In genomic region chr7:5377816-5378215, GRCh38 we compare ENCODE assay signal across 24 cellular contexts. TPM values are rescaled to one million over a fixed set of nuclear protein-coding genes. Genes with fewer than 3 reads are reported as not detected.
DNase-seq lines count a peak whose midpoint lies in the region; ATAC-seq and TF ChIP-seq lines count a peak whose summit lies in the region.
"Had no signal": no experiment of that assay in that cellular context is flagged by ENCODE, and none has a peak within 500 bp of the region (broad histone marks: within the 10 kb centered on the region; RNA-seq: fewer than 3 reads in every experiment).

No MANE protein-coding gene starts in this region.

- no peak for DNase-seq in T-helper 17 cell
- no peak for DNase-seq in esophagus muscularis mucosa (ENCODE audit: extremely low spot score)
- DNase-seq in nephron progenitor cell: no peak
- DNase-seq in sigmoid colon: no peak
- DNase-seq in NCI-H82 (lab: John Stamatoyannopoulos, UW): no peak
- no peak for DNase-seq in CD8-positive, alpha-beta memory T cell
- DNase-seq in NCI-H146 (lab: John Stamatoyannopoulos, UW): no peak
- DNase-seq: AML-193; CD4-positive, alpha-beta T cell; COR-L47; H9; IMR-90; MM.1S; NCI-H1694; NCI-H2029 treated with DMSO at 0.1 percent for 48 hours; NCI-H2227 treated with DMSO at 0.1 percent for 48 hours; NCI-H526 treated with DMSO at 0.1 percent for 48 hours; SIG-M5 had no signal

- POLR2A ChIA-PET in CD8-positive, alpha-beta memory T cell (lab: Charles Lee): no interaction called here

- H3K27me3 Mint-ChIP-seq in T-helper 17 cell: no peaks in the 10 kb centered on the region
- no peaks in the 10 kb centered on the region for H3K27me3 Mint-ChIP-seq in nephron progenitor cell (ENCODE audit: low read depth, poor library complexity)
- peaks cover 0 to 2% of the 10 kb centered on the region in 2 donors for H3K27me3 Mint-ChIP-seq in CD8-positive, alpha-beta memory T cell
- H3K27me3 Mint-ChIP-seq: CD4-positive, alpha-beta T cell had no signal

- no peak for TF ChIP-seq POLR2A in esophagus muscularis mucosa (IDR thresholded peaks at IDR 0.05; ENCODE audit: low read depth)
- TF ChIP-seq POLR2A in sigmoid colon (IDR thresholded peaks at IDR 0.05): no peak

- H3K9me3 ChIP-seq in T-helper 17 cell (ENCODE audit: control insufficient read depth, low read length, poor library complexity, severe bottlenecking) (no peaks in the 10 kb centered on the region), esophagus muscularis mucosa (no peaks in the 10 kb centered on the region), sigmoid colon (no peaks in the 10 kb centered on the region)
- H3K9me3 ChIP-seq in CD8-positive, alpha-beta memory T cell (ENCODE audit: low read length): no peaks in the 10 kb centered on the region
- H3K9me3 ChIP-seq: A549; BLaER1 treated with 17β-estradiol and CSF1 and Interleukin-3, amounts not matched to agents 10 nM and 100 nM had no signal

- peaks cover 4% of the 10 kb centered on the region for H3K36me3 Mint-ChIP-seq in T-helper 17 cell (ENCODE audit: low read depth)
- H3K36me3 Mint-ChIP-seq in nephron progenitor cell (ENCODE audit: low read depth): peaks cover 35% of the 10 kb centered on the region
- peaks cover 0 to 47% (median 5%) of the 10 kb centered on the region in 3 donors for H3K36me3 Mint-ChIP-seq in CD8-positive, alpha-beta memory T cell

- no peak overlapping the region for H3K4me3 ChIP-seq in esophagus muscularis mucosa
- H3K4me3 ChIP-seq in sigmoid colon: no peak overlapping the region
- no peak overlapping the region for H3K4me3 ChIP-seq in CD8-positive, alpha-beta memory T cell (ENCODE audit: low read length)
- H3K4me3 ChIP-seq: A549; BLaER1 treated with 17β-estradiol and CSF1 and Interleukin-3, amounts not matched to agents 10 nM and 100 nM; GM23248; SK-N-MC had no signal

- H3K27me3 ChIP-seq in esophagus muscularis mucosa (no peaks in the 10 kb centered on the region), sigmoid colon (no peaks in the 10 kb centered on the region)
- no peaks in the 10 kb centered on the region for H3K27me3 ChIP-seq in CD8-positive, alpha-beta memory T cell (ENCODE audit: insufficient read depth, low read length, poor library complexity, severe bottlenecking)
- H3K27me3 ChIP-seq: BLaER1 treated with 17β-estradiol and CSF1 and Interleukin-3, amounts not matched to agents 10 nM and 100 nM had no signal

- intact Hi-C loops in esophagus muscularis mucosa (cut with DNase I): no loop called here
- intact Hi-C loops in sigmoid colon (cut with DNase I): no loop called here

- WGBS in esophagus muscularis mucosa: 72% methylated on average over 9 of the region's 16 CpGs
- WGBS in sigmoid colon, 2 donors: 90% methylated on average over 16 of the region's 16 CpGs

- peaks cover 29 to 98% (median 68%) of the 10 kb centered on the region in 4 donors for H3K4me1 ChIP-seq in esophagus muscularis mucosa
- peaks cover 0 to 64% (median 56%) of the 10 kb centered on the region in 4 donors for H3K4me1 ChIP-seq in sigmoid colon
- H3K4me1 ChIP-seq in CD8-positive, alpha-beta memory T cell (ENCODE audit: insufficient read depth, low read length): peaks cover 6% of the 10 kb centered on the region

- H3K4me1 Mint-ChIP-seq in T-helper 17 cell: peaks cover 22% of the 10 kb centered on the region
- H3K4me1 Mint-ChIP-seq in nephron progenitor cell: peaks cover 31% of the 10 kb centered on the region
- H3K4me1 Mint-ChIP-seq in CD8-positive, alpha-beta memory T cell: peaks cover 17 to 45% (median 19%) of the 10 kb centered on the region in 3 donors

- no peak overlapping the region for H3K27ac Mint-ChIP-seq in T-helper 17 cell
- peak overlapping the region; percentile 57 for H3K27ac Mint-ChIP-seq in nephron progenitor cell
- H3K27ac Mint-ChIP-seq in CD8-positive, alpha-beta memory T cell: peak overlapping the region in 4 of 8 donors; percentile 47 to 89 (median 57)
- H3K27ac Mint-ChIP-seq: CD4-positive, alpha-beta T cell; HFFc6 had no signal

- H3K27ac ChIP-seq in esophagus muscularis mucosa (replicated peaks in 1 of 4) (peak overlapping the region; percentile 47 to 63 (median 56)), sigmoid colon (peak overlapping the region; percentile 22 to 70 (median 56))
- no peak overlapping the region for H3K27ac ChIP-seq in CD8-positive, alpha-beta memory T cell (ENCODE audit: low read depth, low read length)
- H3K27ac ChIP-seq: A549; BLaER1 treated with 17β-estradiol and CSF1 and Interleukin-3, amounts not matched to agents 10 nM and 100 nM; GM23248; KMS-11; SK-N-MC had no signal

- H3K9me3 Mint-ChIP-seq in nephron progenitor cell: no peaks in the 10 kb centered on the region
- no peaks in the 10 kb centered on the region for H3K9me3 Mint-ChIP-seq in CD8-positive, alpha-beta memory T cell
- H3K9me3 Mint-ChIP-seq: CD4-positive, alpha-beta T cell; H9; HFFc6 had no signal

- H3K36me3 ChIP-seq in esophagus muscularis mucosa (peaks cover 17 to 53% (median 50%) of the 10 kb centered on the region in 4 donors), sigmoid colon (peaks cover 18 to 57% (median 47%) of the 10 kb centered on the region in 4 donors)
- H3K36me3 ChIP-seq in CD8-positive, alpha-beta memory T cell (ENCODE audit: insufficient read depth, low read length): no peaks in the 10 kb centered on the region

- H3K4me3 Mint-ChIP-seq in T-helper 17 cell (peak overlapping the region; percentile 57), nephron progenitor cell (no peak overlapping the region)
- H3K4me3 Mint-ChIP-seq in CD8-positive, alpha-beta memory T cell: no peak overlapping the region
- H3K4me3 Mint-ChIP-seq: CD4-positive, alpha-beta T cell; H9; HFFc6 had no signal

- CTCF ChIA-PET in CD8-positive, alpha-beta memory T cell (lab: Charles Lee): no interaction called here

- TF ChIP-seq EP300 in esophagus muscularis mucosa (IDR thresholded peaks at IDR 0.05) (no peak), sigmoid colon (IDR thresholded peaks at IDR 0.05) (no peak)

- no peak for ATAC-seq in T-helper 17 cell
- ATAC-seq: A549 had no signal

- TF ChIP-seq CTCF in esophagus muscularis mucosa (IDR thresholded peaks at IDR 0.05) (no peak), nephron progenitor cell (IDR thresholded peaks at IDR 0.05) (no peak), sigmoid colon (IDR thresholded peaks at IDR 0.05) (no peak)

RNA-seq across cellular contexts. Expression of gene TNRC18, which starts 45.8 kb away (rescaled TPM):
- total RNA-seq in T-helper 17 cell (10 to 100 TPM; 54.5 to 67.6 TPM), esophagus muscularis mucosa (100 to 1,000 TPM; 101 to 277 (median 166) TPM), sigmoid colon (100 to 1,000 TPM in 1 of 4 donors, 10 to 100 TPM in 3; 32.5 to 187 (median 59.9) TPM)
- 10 to 100 TPM; 12.6 to 61.8 (median 19.9) TPM for polyA plus RNA-seq in sigmoid colon
- total RNA-seq in CD8-positive, alpha-beta memory T cell: 10 to 100 TPM; 44.7 to 47.4 TPM
- polyA plus RNA-seq in CD8-positive, alpha-beta memory T cell: 2.1 TPM
